8 cellular contexts compared by ENCODE assay signal in genomic region chr7:16989883-16990413, GRCh38.
DNase-seq lines count a peak whose midpoint lies in the region; ATAC-seq lines count a peak whose summit lies in the region.

No MANE protein-coding gene starts in this region.

- no peaks in the 10 kb centered on the region for H3K27me3 ChIP-seq in endocrine pancreas (ENCODE audit: control insufficient read depth, insufficient read depth, low read length)

- no peak for ATAC-seq in GM18520 (IDR thresholded peaks at IDR 0.05; ENCODE audit: unreplicated experiment)
- ATAC-seq in GM19467 (IDR thresholded peaks at IDR 0.05; ENCODE audit: unreplicated experiment), result no peak

- H3K36me3 ChIP-seq in endocrine pancreas (ENCODE audit: control insufficient read depth, insufficient read depth, low read length), result no peaks in the 10 kb centered on the region

- H3K4me1 ChIP-seq in endocrine pancreas (ENCODE audit: control insufficient read depth, insufficient read depth, low read length), result peaks cover 3% of the 10 kb centered on the region

- DNase-seq in DMS53 (lab: John Stamatoyannopoulos, UW), result peak; percentile 93
- peak; percentile 92 for DNase-seq in NCI-H748 (lab: John Stamatoyannopoulos, UW; ENCODE audit: unreplicated experiment)
- DNase-seq in myocyte (ENCODE audit: low read depth), result peak; percentile 91
- no peak for DNase-seq in GM19238 (ENCODE audit: insufficient read length, low spot score)
- no peak for DNase-seq in stimulated activated CD4-positive, alpha-beta T cell treated with anti-CD3 and anti-CD28 coated beads, Interleukin-4, amount 100 ng/mL, for 24 hours

- H3K9me3 ChIP-seq in endocrine pancreas (ENCODE audit: control insufficient read depth, low read length), result no peaks in the 10 kb centered on the region

- peak overlapping the region; percentile 57 for H3K4me3 ChIP-seq in endocrine pancreas (ENCODE audit: control insufficient read depth, insufficient read depth, low read length)

- no peak overlapping the region for H3K9ac ChIP-seq in endocrine pancreas (ENCODE audit: control insufficient read depth, insufficient read depth, low read length)

Comparison
In these comparisons a context has a peak if more than half of its experiments do, and no peak if none do; other contexts are left out.
1. DNase-seq: peak in DMS53 (single experiment), NCI-H748 (single experiment) and myocyte (single experiment); none in GM19238 (single experiment) and stimulated activated CD4-positive, alpha-beta T cell treated with anti-CD3 and anti-CD28 coated beads, Interleukin-4, amount 100 ng/mL, for 24 hours (single experiment).